17 cellular contexts compared by ENCODE assay signal in genomic region chr17:72472116-72472515, GRCh38.
"Had no signal": no experiment of that assay in that cellular context is flagged by ENCODE, and none has a peak within 500 bp of the region (broad histone marks: within the 10 kb centered on the region; RNA-seq: fewer than 3 reads in every experiment).

No MANE protein-coding gene starts in this region.

- H3K27ac ChIP-seq: breast epithelium, gastroesophageal sphincter, neural progenitor cell, upper lobe of right lung had no signal

- H3K4me3 ChIP-seq: breast epithelium, gastroesophageal sphincter, lung, neural progenitor cell, upper lobe of right lung had no signal

- H3K9me3 ChIP-seq: breast epithelium, upper lobe of right lung had no signal

- DNase-seq: activated naive CD4-positive, alpha-beta T cell treated with Interleukin-2 at 50 U/mL for 16 hours; activated T-cell treated with anti-CD3 and anti-CD28 coated beads for 4 hours; anterior cingulate cortex; cerebellar nuclear complex; dermis blood vessel endothelial cell; erythroblast; left cardiac atrium; midbrain; stimulated activated CD4-positive, alpha-beta T cell treated with anti-CD3 and anti-CD28 coated beads, Interleukin-1b, Interleukin-23, amount 100 ng/mL, for 48 hours; stimulated activated naive CD8-positive, alpha-beta T cell treated with anti-CD3 and anti-CD28 coated beads, Interleukin-15, amount 100 ng/mL, for 72 hours; T1000; upper lobe of right lung had no signal

- H3K36me3 ChIP-seq: breast epithelium, gastroesophageal sphincter, neural progenitor cell, upper lobe of right lung had no signal

- H3K9ac ChIP-seq: neural progenitor cell had no signal

- H3K4me1 ChIP-seq: breast epithelium, gastroesophageal sphincter, upper lobe of right lung had no signal

- ATAC-seq: activated CD4-positive, CD25-positive, alpha-beta regulatory T cell treated with anti-CD3 and anti-CD28 coated beads, Interleukin-2, amount 50 U/mL, for 24 hours; gastroesophageal sphincter; left cardiac atrium; stimulated activated naive CD8-positive, alpha-beta T cell treated with anti-CD3 and anti-CD28 coated beads, Interleukin-15, amount 100 ng/mL, for 72 hours; upper lobe of right lung had no signal

- H3K4me2 ChIP-seq: neural progenitor cell had no signal

- H3K27me3 ChIP-seq: breast epithelium, neural progenitor cell, upper lobe of right lung had no signal
